ENCODE assay signal across 8 cellular contexts in genomic region chr11:73142128-73142377, GRCh38. TPM values are rescaled to one million over a fixed set of nuclear protein-coding genes. Genes with fewer than 3 reads are reported as not detected.
DNase-seq lines count a peak whose midpoint lies in the region; ATAC-seq and TF ChIP-seq lines count a peak whose summit lies in the region.

TSS of gene FCHSD2 (minus strand) at chr11:73142318. CDS start at chr11:73141877, 441 bp downstream.

- peaks cover 20 to 25% of the 10 kb centered on the region in 2 donors for H3K4me1 ChIP-seq in mucosa of rectum (ENCODE audit: control insufficient read depth in 2 of 2, insufficient read depth in 2 of 2, low read length in 2 of 2)

- H3K9me3 ChIP-seq in CD4-positive, alpha-beta T cell (ENCODE audit: control insufficient read depth, low read length) = no peaks in the 10 kb centered on the region
- no peaks in the 10 kb centered on the region for H3K9me3 ChIP-seq in mucosa of rectum (ENCODE audit: control insufficient read depth in 2 of 2, low read length in 2 of 2)

- H3K36me3 ChIP-seq in mucosa of rectum (ENCODE audit: control insufficient read depth in 2 of 2, insufficient read depth in 2 of 2, low read length in 2 of 2) = no peaks in the 10 kb centered on the region

- H3K27me3 ChIP-seq in CD4-positive, alpha-beta T cell (ENCODE audit: control insufficient read depth, insufficient read depth, low read length) = no peaks in the 10 kb centered on the region
- H3K27me3 ChIP-seq in dorsolateral prefrontal cortex (no peaks in the 10 kb centered on the region), mucosa of rectum (ENCODE audit: control insufficient read depth in 2 of 2, insufficient read depth in 2 of 2, low read length in 2 of 2) (no peaks in the 10 kb centered on the region)

- ATAC-seq in CD4-positive, alpha-beta T cell (ENCODE audit: poor library complexity) = peak; percentile 29
- ATAC-seq in HG03175 (IDR thresholded peaks at IDR 0.05; ENCODE audit: unreplicated experiment) = no peak
- ATAC-seq in GM18511 (IDR thresholded peaks at IDR 0.05; ENCODE audit: unreplicated experiment) = no peak

- peaks cover 47% of the 10 kb centered on the region for H3K4me1 Mint-ChIP-seq in CD4-positive, alpha-beta T cell (ENCODE audit: low read depth)

- peak within 1 kb of the TSS; percentile 99 for H3K4me3 Mint-ChIP-seq in CD4-positive, alpha-beta T cell

- no peaks in the 10 kb centered on the region for H3K9me3 Mint-ChIP-seq in CD4-positive, alpha-beta T cell

- CTCF ChIA-PET in CD4-positive, alpha-beta T cell (lab: Charles Lee) = interaction anchor here (0.8 to 1.2 kb wide), 8 partner anchors 11 to 638 kb away, joined by 3 to 5 read pairs (median 4); partner anchors contain the start of gene RAB6A

- H3K4me3 ChIP-seq in LNCaP clone FGC (ENCODE audit: low read depth, low read length) = peak within 1 kb of the TSS; percentile 62
- H3K4me3 ChIP-seq in dorsolateral prefrontal cortex = peak within 1 kb of the TSS; percentile 64 to 99 (median 92)
- H3K4me3 ChIP-seq in mucosa of rectum (ENCODE audit: low read length in 2 of 2) = peak within 1 kb of the TSS; percentile 77 to 78

- peak within 1 kb of the TSS; percentile 96 for H3K27ac Mint-ChIP-seq in CD4-positive, alpha-beta T cell

- POLR2A ChIA-PET in CD4-positive, alpha-beta T cell (lab: Charles Lee) = interaction anchor here (0.5 to 2.3 kb wide), 24 partner anchors 9 to 619 kb away, joined by 3 to 32 read pairs (median 4); partner anchors contain the start of genes FAM168A and RAB6A

- TF ChIP-seq CTCF in CD4-positive, alpha-beta T cell (IDR thresholded peaks at IDR 0.05) = no peak
- TF ChIP-seq CTCF in LNCaP clone FGC (IDR thresholded peaks at IDR 0.05; ENCODE audit: control insufficient read depth, extremely low read depth, insufficient read depth) (no peak), dorsolateral prefrontal cortex (IDR thresholded peaks at IDR 0.05 in 54 of 56, conservative IDR thresholded peaks at IDR 0.05 in 2 of 56; ENCODE audit: low read depth in 1 of 56, partially characterized antibody in 56 of 56) (no peak)

- peaks cover 45% of the 10 kb centered on the region for H3K36me3 Mint-ChIP-seq in CD4-positive, alpha-beta T cell (ENCODE audit: low read depth)

- peak within 1 kb of the TSS; percentile 83 to 89 for H3K9ac ChIP-seq in mucosa of rectum (ENCODE audit: low read depth in 1 of 2, low read length in 2 of 2)

- DNase-seq in CD4-positive, alpha-beta T cell = no peak
- DNase-seq in LNCaP clone FGC (ENCODE audit: low read depth) (no peak), dorsolateral prefrontal cortex (no peak), NCI-H1436 (lab: John Stamatoyannopoulos, UW) (no peak), COLO829 (ENCODE audit: low spot score) (no peak)

- no peaks in the 10 kb centered on the region for H3K27me3 Mint-ChIP-seq in CD4-positive, alpha-beta T cell

- intact Hi-C loops in CD4-positive, alpha-beta T cell (cut with DNase I, micrococcal nuclease) = loop anchor here in 1 of 2 experiments (5.0 to 10.0 kb wide), 5 partner anchors 107 to 920 kb away; partner anchors contain the start of genes ATG16L2, FAM168A, INPPL1 and RAB6A
- intact Hi-C loops in dorsolateral prefrontal cortex (cut with DNase I) = loop anchor here (5.0 kb wide), 3 partner anchors 220 to 320 kb away; no protein-coding TSS in a partner anchor

- peak within 1 kb of the TSS; percentile 98 for H3K27ac ChIP-seq in CD4-positive, alpha-beta T cell (ENCODE audit: low read depth, low read length)
- H3K27ac ChIP-seq in dorsolateral prefrontal cortex (peak within 1 kb of the TSS; percentile 77 to 98 (median 96)), mucosa of rectum (ENCODE audit: low read depth in 2 of 2, low read length in 2 of 2) (peak within 1 kb of the TSS; percentile 96 to 97)

RNA-seq across cellular contexts. Expression of gene FCHSD2, which starts in this region (rescaled TPM):
- total RNA-seq in CD4-positive, alpha-beta T cell = 10 to 100 TPM; 48.6 to 50.7 TPM
- total RNA-seq in dorsolateral prefrontal cortex = 10 to 100 TPM; 35.0 to 92.4 (median 54.7) TPM
